Comparison of ENCODE assay signal across 1 cellular context in the genomic region with DNA sequence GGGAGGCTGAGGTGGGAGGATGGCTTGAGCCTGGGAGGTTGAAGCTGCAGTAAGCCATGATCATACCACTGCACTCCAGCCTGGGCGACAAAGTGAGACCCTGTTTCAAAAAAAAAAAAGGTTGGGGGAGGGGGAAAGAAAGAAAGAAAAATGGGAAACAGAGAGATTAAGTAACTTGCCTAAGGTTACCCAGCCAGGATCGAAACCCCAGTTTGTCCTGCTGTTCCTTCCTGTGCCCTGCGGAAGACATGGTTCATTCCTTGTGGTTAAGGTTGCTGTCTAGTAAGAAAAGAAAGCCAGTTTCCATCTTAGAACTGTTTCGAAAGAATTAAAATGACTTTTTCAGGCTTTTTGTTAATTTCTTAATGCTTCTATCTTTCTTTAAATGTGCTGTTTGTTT.
TF ChIP-seq lines count a peak whose summit lies in the region.

No MANE protein-coding gene starts in this region.

TF ChIP-seq in HepG2, 621 proteins besides CTCF, POLR2A, EP300 and RAD21:
- no peak for TF ChIP-seq ZNF775 (CRISPR knock-in tag; IDR thresholded peaks at IDR 0.05; ENCODE audit: borderline replicate concordance)
- peak; percentile 37 for TF ChIP-seq HNRNPK (IDR thresholded peaks at IDR 0.05; ENCODE audit: low read depth, low read length, poor library complexity, severe bottlenecking)
